ENCODE assay signal across 30 cellular contexts in genomic region chr9:92381780-92382179, GRCh38. TPM values are rescaled to one million over a fixed set of nuclear protein-coding genes. Genes with fewer than 3 reads are reported as not detected.
"Had no signal": no experiment of that assay in that cellular context is flagged by ENCODE, and none has a peak within 500 bp of the region (broad histone marks: within the 10 kb centered on the region; RNA-seq: fewer than 3 reads in every experiment).

No MANE protein-coding gene starts in this region.

- DNase-seq: dermis blood vessel endothelial cell; dorsolateral prefrontal cortex; effector CD4-positive, alpha-beta T cell; effector memory CD4-positive, alpha-beta T cell; foreskin keratinocyte; gastrocnemius medialis; glutamatergic neuron; head of caudate nucleus; heart right ventricle; hippocampal formation; left cardiac atrium; left lung; left ventricle myocardium superior; lower lobe of right lung; mesenchymal stem cell; mucosa of descending colon; naive B cell had no signal

- H3K36me3 Mint-ChIP-seq: mesothelial cell of epicardium, naive B cell had no signal

- H3K9me3 Mint-ChIP-seq: mesothelial cell of epicardium, naive B cell had no signal

- H3K4me1 ChIP-seq: gastrocnemius medialis, left lung, lower lobe of right lung had no signal

- FAIRE-seq: colon, endothelial cell of umbilical vein, islet of Langerhans, keratinocyte had no signal

- H3K27me3 Mint-ChIP-seq: naive B cell had no signal

- H3K27me3 ChIP-seq: dorsolateral prefrontal cortex, esophagus muscularis mucosa, foreskin keratinocyte, gastrocnemius medialis, heart right ventricle, left lung had no signal

- H3K36me3 ChIP-seq: esophagus muscularis mucosa, gastrocnemius medialis, heart right ventricle, left lung, lower lobe of right lung had no signal

- H3K9me3 ChIP-seq: esophagus muscularis mucosa, gastrocnemius medialis, heart right ventricle, left lung, lower lobe of right lung, mucosa of descending colon had no signal

- H3K4me3 ChIP-seq: coronary artery, dorsolateral prefrontal cortex, esophagus muscularis mucosa, gastrocnemius medialis, heart right ventricle, left lung, lower lobe of right lung, mucosa of descending colon had no signal

- H3K27ac ChIP-seq: coronary artery, dorsolateral prefrontal cortex, esophagus muscularis mucosa, foreskin keratinocyte, gastrocnemius medialis, heart right ventricle, left lung, lower lobe of right lung had no signal

- H3K4me3 Mint-ChIP-seq: mesothelial cell of epicardium, naive B cell had no signal

- H3K27ac Mint-ChIP-seq: mesothelial cell of epicardium had no signal

- ATAC-seq: foreskin keratinocyte, gastrocnemius medialis, heart right ventricle, left cardiac atrium, left lung, left ventricle myocardium superior, lower lobe of right lung, mucosa of descending colon had no signal

RNA-seq across cellular contexts. Expression of gene OGN, which starts 22.6 kb away (rescaled TPM):
- total RNA-seq: dermis blood vessel endothelial cell, endothelial cell of umbilical vein, epithelial cell of proximal tubule, fibroblast of villous mesenchyme, foreskin keratinocyte, glomerular endothelial cell, kidney epithelial cell, lung microvascular endothelial cell, myocyte had no signal
- polyA plus RNA-seq: endothelial cell of umbilical vein, foreskin keratinocyte, keratinocyte had no signal

RNA-seq across cellular contexts. Expression of gene OMD, which starts 42.5 kb away (rescaled TPM):
- total RNA-seq: endothelial cell of umbilical vein, epithelial cell of proximal tubule, fibroblast of villous mesenchyme, foreskin keratinocyte, glomerular endothelial cell, kidney epithelial cell, lung microvascular endothelial cell, mesothelial cell of epicardium, myocyte had no signal
- polyA plus RNA-seq: endothelial cell of umbilical vein, foreskin keratinocyte, keratinocyte had no signal
